13 cellular contexts compared by ENCODE assay signal in the genomic region with DNA sequence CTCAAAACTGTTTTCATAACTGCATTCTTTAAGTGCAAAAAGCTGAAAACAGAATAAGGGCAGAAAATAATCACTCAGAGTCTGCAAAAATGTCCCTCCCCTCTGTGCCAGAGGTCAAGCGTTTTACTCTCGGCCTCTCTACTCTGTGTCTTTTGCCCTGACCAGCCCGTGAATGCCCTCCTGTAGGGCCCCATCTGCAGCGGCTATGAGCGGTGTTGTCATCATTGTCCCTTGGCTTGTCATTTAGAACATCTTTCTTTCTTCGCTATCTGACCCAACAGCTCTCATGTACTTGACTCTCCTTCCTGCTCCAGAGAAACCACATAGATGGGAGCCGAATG. TPM values are rescaled to one million over a fixed set of nuclear protein-coding genes. Genes with fewer than 3 reads are reported as not detected.
DNase-seq lines count a peak whose midpoint lies in the region; ATAC-seq and TF ChIP-seq lines count a peak whose summit lies in the region.
"Had no signal": no experiment of that assay in that cellular context is flagged by ENCODE, and none has a peak within 500 bp of the region (broad histone marks: within the 10 kb centered on the region; RNA-seq: fewer than 3 reads in every experiment).

No MANE protein-coding gene starts in this region.

- POLR2A ChIA-PET in activated CD4-positive, alpha-beta T cell treated with anti-CD3 and anti-CD28 coated beads, Interleukin-2, amount 10 ng/mL, durations not matched to agents 7 days and 5 days (lab: Charles Lee) = no interaction called here
- POLR2A ChIA-PET in CD4-positive, alpha-beta memory T cell (lab: Charles Lee; ENCODE audit: partially characterized antibody) = interaction anchor here (0.8 to 3.7 kb wide), 5 partner anchors 9 to 185 kb away, joined by 3 to 28 read pairs (median 4); a partner anchor contains a TSS
- POLR2A ChIA-PET in MCF 10A (lab: Yijun Ruan, JAX) = interaction anchor here (0.9 to 12.3 kb wide), 10 partner anchors 13 to 301 kb away, joined by 3 to 187 read pairs (median 6); a partner anchor contains a TSS
- POLR2A ChIA-PET in naive thymus-derived CD4-positive, alpha-beta T cell (lab: Charles Lee) = interaction anchor here (0.8 to 1.7 kb wide), 7 partner anchors 17 to 301 kb away, joined by 3 to 11 read pairs (median 4); no protein-coding TSS in a partner anchor
- POLR2A ChIA-PET in SK-N-SH (lab: Yijun Ruan, JAX) = no interaction called here

- H3K4me1 Mint-ChIP-seq in activated CD4-positive, alpha-beta T cell treated with anti-CD3 and anti-CD28 coated beads, Interleukin-2, amount 10 ng/mL, durations not matched to agents 7 days and 5 days = peaks cover 51% of the 10 kb centered on the region
- H3K4me1 Mint-ChIP-seq in CD4-positive, alpha-beta memory T cell = peaks cover 44 to 76% (median 62%) of the 10 kb centered on the region in 4 donors
- peaks cover 71% of the 10 kb centered on the region for H3K4me1 Mint-ChIP-seq in MCF 10A (ENCODE audit: insufficient read depth, unreplicated experiment)
- H3K4me1 Mint-ChIP-seq in naive thymus-derived CD4-positive, alpha-beta T cell = peaks cover 38 to 76% (median 64%) of the 10 kb centered on the region in 7 donors

- H3K36me3 ChIP-seq in CD4-positive, alpha-beta memory T cell (ENCODE audit: insufficient read depth, low read length) = no peaks in the 10 kb centered on the region
- no peaks in the 10 kb centered on the region for H3K36me3 ChIP-seq in naive thymus-derived CD4-positive, alpha-beta T cell (ENCODE audit: control insufficient read depth in 2 of 3, insufficient read depth in 3 of 3, low read length in 3 of 3)
- peaks cover 0 to 15% of the 10 kb centered on the region in 2 experiments for H3K36me3 ChIP-seq in SK-N-SH (replicated peaks in 1 of 2; ENCODE audit: control insufficient read depth in 1 of 2, insufficient read depth in 2 of 2, low read length in 1 of 2)
- H3K36me3 ChIP-seq: gastroesophageal sphincter had no signal

- H3F3A ChIP-seq in SK-N-SH (replicated peaks; ENCODE audit: insufficient read depth) = peaks cover 19% of the 10 kb centered on the region

- no peak overlapping the region for H3K4me2 ChIP-seq in SK-N-SH

- no peak overlapping the region for H3K4me3 ChIP-seq in CD4-positive, alpha-beta memory T cell (ENCODE audit: low read length in 2 of 2)
- H3K4me3 ChIP-seq in naive thymus-derived CD4-positive, alpha-beta T cell (ENCODE audit: low read length) = no peak overlapping the region
- no peak overlapping the region for H3K4me3 ChIP-seq in SK-N-SH (ENCODE audit: low read depth in 2 of 2, low read length in 1 of 2)
- H3K4me3 ChIP-seq: gastroesophageal sphincter had no signal

- TF ChIP-seq EP300 in SK-N-SH (IDR thresholded peaks at IDR 0.05; ENCODE audit: borderline replicate concordance in 1 of 2, low read depth in 1 of 2, low read length in 1 of 2) = no peak

- no peak overlapping the region for H3K9ac ChIP-seq in SK-N-SH

- peak overlapping the region; percentile 45 for H3K27ac ChIP-seq in CD4-positive, alpha-beta memory T cell (ENCODE audit: low read depth, low read length)
- no peak overlapping the region for H3K27ac ChIP-seq in naive thymus-derived CD4-positive, alpha-beta T cell (ENCODE audit: low read depth, low read length)
- no peak overlapping the region; a peak in 1 of 4 replicates for H3K27ac ChIP-seq in SK-N-SH (ENCODE audit: low read depth in 2 of 2, low read length in 1 of 2)

- no peak for ATAC-seq in naive thymus-derived CD4-positive, alpha-beta T cell
- no peak for ATAC-seq in GM21390 (IDR thresholded peaks at IDR 0.05; ENCODE audit: unreplicated experiment)

- H3K4me1 ChIP-seq in CD4-positive, alpha-beta memory T cell (ENCODE audit: insufficient read depth, low read length) = peaks cover 60% of the 10 kb centered on the region
- H3K4me1 ChIP-seq in naive thymus-derived CD4-positive, alpha-beta T cell (ENCODE audit: control insufficient read depth in 2 of 2, insufficient read depth in 2 of 2, low read length in 2 of 2) = peaks cover 25 to 44% of the 10 kb centered on the region in 2 donors
- H3K4me1 ChIP-seq in SK-N-SH (ENCODE audit: control insufficient read depth in 1 of 2, insufficient read depth in 2 of 2, low read depth in 1 of 2, low read length in 1 of 2) = peaks cover 11 to 18% of the 10 kb centered on the region in 2 experiments

- H3K9me2 ChIP-seq in SK-N-SH = no peaks in the 10 kb centered on the region

- TF ChIP-seq CTCF in MCF 10A (IDR thresholded peaks at IDR 0.05; ENCODE audit: unreplicated experiment) = no peak
- no peak for TF ChIP-seq CTCF in SK-N-SH (IDR thresholded peaks at IDR 0.05)

- H3K9me3 Mint-ChIP-seq in activated CD4-positive, alpha-beta T cell treated with anti-CD3 and anti-CD28 coated beads, Interleukin-2, amount 10 ng/mL, durations not matched to agents 7 days and 5 days = no peaks in the 10 kb centered on the region
- H3K9me3 Mint-ChIP-seq in CD4-positive, alpha-beta memory T cell = no peaks in the 10 kb centered on the region
- H3K9me3 Mint-ChIP-seq in MCF 10A (ENCODE audit: unreplicated experiment) = no peaks in the 10 kb centered on the region
- H3K9me3 Mint-ChIP-seq in naive thymus-derived CD4-positive, alpha-beta T cell = no peaks in the 10 kb centered on the region
- H3K9me3 Mint-ChIP-seq: activated CD4-positive, alpha-beta T cell treated with anti-CD3 and anti-CD28 coated beads, Interleukin-2, amount 10 ng/mL, durations not matched to agents 24 days and 14 days; H9; naive thymus-derived CD8-positive, alpha-beta T cell had no signal

- no TSS peak for BruUV-seq in MCF 10A (replicated peaks; lab: Mats Ljungman, UMichigan)

- no peaks in the 10 kb centered on the region for H3K9me3 ChIP-seq in CD4-positive, alpha-beta memory T cell (ENCODE audit: control insufficient read depth in 1 of 2, low read length in 2 of 2)
- no peaks in the 10 kb centered on the region for H3K9me3 ChIP-seq in naive thymus-derived CD4-positive, alpha-beta T cell (ENCODE audit: control insufficient read depth in 2 of 3, low read length in 3 of 3)
- no peaks in the 10 kb centered on the region for H3K9me3 ChIP-seq in SK-N-SH
- H3K9me3 ChIP-seq: gastroesophageal sphincter, upper lobe of left lung had no signal

- H4K20me1 ChIP-seq in SK-N-SH (ENCODE audit: insufficient read depth) = peaks cover 12% of the 10 kb centered on the region; the same call in 1 of the 2 replicates

- H2AFZ ChIP-seq in SK-N-SH (ENCODE audit: low read depth) = no peak overlapping the region

- no peak for TF ChIP-seq RAD21 in SK-N-SH (IDR thresholded peaks at IDR 0.05; ENCODE audit: low read length)

- H3K79me2 ChIP-seq in SK-N-SH (ENCODE audit: insufficient read depth) = peaks cover 89% of the 10 kb centered on the region

- CTCF ChIA-PET in activated CD4-positive, alpha-beta T cell treated with anti-CD3 and anti-CD28 coated beads, Interleukin-2, amount 10 ng/mL, durations not matched to agents 7 days and 5 days (lab: Charles Lee) = interaction anchor here (0.6 to 4.2 kb wide), 32 partner anchors 8 to 301 kb away, joined by 3 to 36 read pairs (median 5); a partner anchor contains a TSS
- CTCF ChIA-PET in CD4-positive, alpha-beta memory T cell (lab: Charles Lee; ENCODE audit: partially characterized antibody) = interaction anchor here (0.6 to 10.5 kb wide), 62 partner anchors 8 to 308 kb away, joined by 3 to 206 read pairs (median 5); a partner anchor contains a TSS
- CTCF ChIA-PET in MCF 10A (lab: Yijun Ruan, JAX) = interaction anchor here (0.6 to 11.0 kb wide), 39 partner anchors 11 to 302 kb away, joined by 3 to 190 read pairs (median 5); no protein-coding TSS in a partner anchor
- CTCF ChIA-PET in naive thymus-derived CD4-positive, alpha-beta T cell (lab: Charles Lee) = interaction anchor here (0.7 to 8.7 kb wide), 29 partner anchors 8 to 302 kb away, joined by 3 to 127 read pairs (median 4); a partner anchor contains a TSS
- CTCF ChIA-PET in SK-N-SH (lab: Yijun Ruan, JAX) = interaction anchor here (0.6 to 5.3 kb wide), 31 partner anchors 9 to 304 kb away, joined by 3 to 84 read pairs (median 5); a partner anchor contains a TSS

- 93% methylated on average over 7 of the region's 7 CpGs for WGBS in SK-N-SH (ENCODE audit: low lambda C conversion rate)

- no peak overlapping the region for H3K4me3 Mint-ChIP-seq in activated CD4-positive, alpha-beta T cell treated with anti-CD3 and anti-CD28 coated beads, Interleukin-2, amount 10 ng/mL, durations not matched to agents 7 days and 5 days
- peak overlapping the region in 1 of 8 donors; percentile 26 for H3K4me3 Mint-ChIP-seq in CD4-positive, alpha-beta memory T cell
- H3K4me3 Mint-ChIP-seq in MCF 10A (ENCODE audit: unreplicated experiment) = no peak overlapping the region
- H3K4me3 Mint-ChIP-seq in naive thymus-derived CD4-positive, alpha-beta T cell = peak overlapping the region in 6 of 10 donors; percentile 13 to 63 (median 16)

- H3K36me3 Mint-ChIP-seq in activated CD4-positive, alpha-beta T cell treated with anti-CD3 and anti-CD28 coated beads, Interleukin-2, amount 10 ng/mL, durations not matched to agents 7 days and 5 days (ENCODE audit: low read depth) = peaks cover 18% of the 10 kb centered on the region
- peaks cover 16 to 37% of the 10 kb centered on the region in 2 donors for H3K36me3 Mint-ChIP-seq in CD4-positive, alpha-beta memory T cell
- peaks cover 57% of the 10 kb centered on the region for H3K36me3 Mint-ChIP-seq in MCF 10A (ENCODE audit: insufficient read depth, unreplicated experiment)
- H3K36me3 Mint-ChIP-seq in naive thymus-derived CD4-positive, alpha-beta T cell = peaks cover 0 to 26% (median 0%) of the 10 kb centered on the region in 5 donors
- H3K36me3 Mint-ChIP-seq: naive thymus-derived CD8-positive, alpha-beta T cell had no signal

- H3K27ac Mint-ChIP-seq in activated CD4-positive, alpha-beta T cell treated with anti-CD3 and anti-CD28 coated beads, Interleukin-2, amount 10 ng/mL, durations not matched to agents 7 days and 5 days = peak overlapping the region; percentile 28
- H3K27ac Mint-ChIP-seq in CD4-positive, alpha-beta memory T cell = peak overlapping the region; percentile 56 to 92 (median 86)
- H3K27ac Mint-ChIP-seq in MCF 10A (ENCODE audit: low read depth, unreplicated experiment) = peak overlapping the region; percentile 100
- peak overlapping the region in 4 of 9 donors; percentile 58 to 93 (median 68) for H3K27ac Mint-ChIP-seq in naive thymus-derived CD4-positive, alpha-beta T cell

- intact Hi-C loops in CD4-positive, alpha-beta memory T cell (cut with micrococcal nuclease) = loop anchor here (1.0 to 2.0 kb wide), 6 partner anchors 21 to 300 kb away; a partner anchor contains a TSS
- intact Hi-C loops in MCF 10A (cut with micrococcal nuclease) = loop anchor here (1.0 to 5.0 kb wide), 5 partner anchors 18 to 301 kb away; a partner anchor contains a TSS
- intact Hi-C loops in naive thymus-derived CD4-positive, alpha-beta T cell (cut with micrococcal nuclease) = loop anchor here (1.0 to 5.0 kb wide), 11 partner anchors 17 to 300 kb away; a partner anchor contains a TSS

- no peaks in the 10 kb centered on the region for H3K27me3 ChIP-seq in CD4-positive, alpha-beta memory T cell (ENCODE audit: insufficient read depth, low read length)
- H3K27me3 ChIP-seq in naive thymus-derived CD4-positive, alpha-beta T cell (ENCODE audit: control insufficient read depth in 2 of 2, insufficient read depth in 2 of 2, low read length in 2 of 2) = no peaks in the 10 kb centered on the region
- H3K27me3 ChIP-seq in SK-N-SH (ENCODE audit: insufficient read depth) = no peaks in the 10 kb centered on the region
- H3K27me3 ChIP-seq: gastroesophageal sphincter, upper lobe of left lung had no signal

- no peak for DNase-seq in activated CD4-positive, alpha-beta T cell treated with anti-CD3 and anti-CD28 coated beads, Interleukin-2, amount 10 ng/mL, durations not matched to agents 7 days and 5 days
- DNase-seq in activated CD4-positive, alpha-beta T cell treated with anti-CD3 and anti-CD28 coated beads for 4 hours = no peak
- no peak for DNase-seq in CD4-positive, alpha-beta memory T cell
- no peak for DNase-seq in MCF 10A (ENCODE audit: unreplicated experiment)
- no peak for DNase-seq in naive thymus-derived CD4-positive, alpha-beta T cell
- DNase-seq in SK-N-SH = no peak
- no peak for DNase-seq in GF-D8 (lab: John Stamatoyannopoulos, UW)

- no peaks in the 10 kb centered on the region for H3K27me3 Mint-ChIP-seq in activated CD4-positive, alpha-beta T cell treated with anti-CD3 and anti-CD28 coated beads, Interleukin-2, amount 10 ng/mL, durations not matched to agents 7 days and 5 days
- H3K27me3 Mint-ChIP-seq in CD4-positive, alpha-beta memory T cell = no peaks in the 10 kb centered on the region
- no peaks in the 10 kb centered on the region for H3K27me3 Mint-ChIP-seq in MCF 10A (ENCODE audit: insufficient read depth, unreplicated experiment)
- H3K27me3 Mint-ChIP-seq in naive thymus-derived CD4-positive, alpha-beta T cell = no peaks in the 10 kb centered on the region
- H3K27me3 Mint-ChIP-seq: activated CD4-positive, alpha-beta T cell treated with anti-CD3 and anti-CD28 coated beads, Interleukin-2, amount 10 ng/mL, durations not matched to agents 24 days and 14 days; naive thymus-derived CD8-positive, alpha-beta T cell had no signal

RNA-seq across cellular contexts. Expression of a gene that starts 21.7 kb away (rescaled TPM):
- total RNA-seq in activated CD4-positive, alpha-beta T cell treated with anti-CD3 and anti-CD28 coated beads, Interleukin-2, amount 10 ng/mL, durations not matched to agents 7 days and 5 days = 10 to 100 TPM; 27.3 to 33.9 TPM
- total RNA-seq in CD4-positive, alpha-beta memory T cell = 10 to 100 TPM; 56.4 to 56.5 TPM
- polyA plus RNA-seq in CD4-positive, alpha-beta memory T cell = 10 to 100 TPM; 20.8 to 56.5 TPM
- 50.1 and 53.2 TPM in 2 replicates for total RNA-seq in MCF 10A (2022)
- total RNA-seq in naive thymus-derived CD4-positive, alpha-beta T cell = 10 to 100 TPM; 24.9 to 52.3 (median 34.7) TPM
- 10 to 100 TPM; 16.8 to 22.1 TPM for polyA plus RNA-seq in naive thymus-derived CD4-positive, alpha-beta T cell
- 33.1 and 33.8 TPM in 2 replicates for polyA plus RNA-seq in SK-N-SH (2012; rRNA removed)
- 41.2 and 43.2 TPM in 2 replicates for polyA plus RNA-seq in SK-N-SH (2012; cell fraction: cytosol; rRNA removed)
- polyA plus RNA-seq in SK-N-SH (2012; cell fraction: nucleus; rRNA removed) = 11.3 and 16.9 TPM in 2 replicates

Comparison
In these comparisons a context has a peak if more than half of its experiments do, and no peak if none do; other contexts are left out.
1. H3K4me3 Mint-ChIP-seq: peak in naive thymus-derived CD4-positive, alpha-beta T cell (6 of 10); none in activated CD4-positive, alpha-beta T cell treated with anti-CD3 and anti-CD28 coated beads, Interleukin-2, amount 10 ng/mL, durations not matched to agents 7 days and 5 days (single experiment) and MCF 10A (single experiment).
2. POLR2A ChIA-PET loops: an anchor here in CD4-positive, alpha-beta memory T cell (0.8 to 3.7 kb wide), MCF 10A (0.9 to 12.3 kb wide) and naive thymus-derived CD4-positive, alpha-beta T cell (0.8 to 1.7 kb wide); none called in activated CD4-positive, alpha-beta T cell treated with anti-CD3 and anti-CD28 coated beads, Interleukin-2, amount 10 ng/mL, durations not matched to agents 7 days and 5 days and SK-N-SH.